In the genomic region with DNA sequence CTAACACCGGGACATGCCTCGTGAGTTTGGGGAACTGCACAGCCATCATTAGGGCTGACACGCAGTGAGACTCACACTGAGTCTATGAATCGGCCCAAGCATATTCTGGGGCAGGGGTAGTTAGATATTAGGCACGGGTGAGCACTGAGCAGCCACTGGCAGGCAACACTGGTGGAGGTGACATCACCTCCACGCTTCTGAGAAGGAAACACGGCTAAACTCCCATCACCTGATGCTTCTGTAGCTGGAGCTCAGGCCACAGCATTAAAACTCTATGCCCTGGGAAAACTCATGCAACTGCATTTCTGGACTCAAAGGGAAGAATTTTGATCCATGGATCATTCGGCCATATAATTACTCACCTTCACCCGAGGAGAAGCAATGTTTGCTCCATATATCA, we compare ENCODE assay signal across 21 cellular contexts.
DNase-seq lines count a peak whose midpoint lies in the region; ATAC-seq, FAIRE-seq and TF ChIP-seq lines count a peak whose summit lies in the region.
"Had no signal": no experiment of that assay in that cellular context is flagged by ENCODE, and none has a peak within 500 bp of the region (broad histone marks: within the 10 kb centered on the region; RNA-seq: fewer than 3 reads in every experiment).

No MANE protein-coding gene starts in this region.

- no peak overlapping the region for H2BK12ac ChIP-seq in neuronal stem cell (ENCODE audit: low read length)

- H3K14ac ChIP-seq in neuronal stem cell (ENCODE audit: low read length): no peak overlapping the region

- H3K36me3 Mint-ChIP-seq in GM23338 (ENCODE audit: low read depth) (no peaks in the 10 kb centered on the region), astrocyte (ENCODE audit: low read depth, unreplicated experiment) (no peaks in the 10 kb centered on the region)
- H3K36me3 Mint-ChIP-seq: CD4-positive, CD25-positive, alpha-beta regulatory T cell; CD8-positive, alpha-beta T cell had no signal

- H3K27ac Mint-ChIP-seq in GM23338 (no peak overlapping the region), astrocyte (ENCODE audit: unreplicated experiment) (peak overlapping the region; percentile 72)
- H3K27ac Mint-ChIP-seq: B cell; CD4-positive, CD25-positive, alpha-beta regulatory T cell; CD8-positive, alpha-beta T cell had no signal

- WGBS in neuronal stem cell (ENCODE audit: extremely low coverage in 2 of 2, insufficient read length in 2 of 2, insufficient replicate concordance in 1 of 2), 2 donors: no CpG with 5 or more reads among the region's 9 CpGs
- WGBS in lower leg skin, 2 donors: 89 to 90% methylated on average over 9 of the region's 9 CpGs

- TF ChIP-seq CTCF in GM23338 (conservative IDR thresholded peaks at IDR 0.05; ENCODE audit: low read depth in 2 of 2) (no peak), HEK293 (tag by site-specific recombination; IDR thresholded peaks at IDR 0.05) (no peak), astrocyte (IDR thresholded peaks at IDR 0.05; ENCODE audit: insufficient read depth, low read depth, low read length) (no peak), lower leg skin (IDR thresholded peaks at IDR 0.05) (no peak)

- H3K4me2 ChIP-seq in GM23338 (no peak overlapping the region), astrocyte (ENCODE audit: low read length) (no peak overlapping the region), neuronal stem cell (ENCODE audit: insufficient read depth, low read length, poor library complexity, severe bottlenecking) (no peak overlapping the region)
- H3K4me2 ChIP-seq: BLaER1 had no signal

- no peak overlapping the region for H2BK15ac ChIP-seq in neuronal stem cell (ENCODE audit: low read length)

- H3K27me3 ChIP-seq in GM23338 (ENCODE audit: insufficient read depth) (no peaks in the 10 kb centered on the region), astrocyte (ENCODE audit: insufficient read depth, low read length) (no peaks in the 10 kb centered on the region), neuronal stem cell (ENCODE audit: control insufficient read depth in 3 of 3, insufficient read depth in 3 of 3, low read depth in 1 of 3, low read length in 3 of 3) (no peaks in the 10 kb centered on the region)
- H3K27me3 ChIP-seq: BLaER1 had no signal

- H3K9ac ChIP-seq in astrocyte (ENCODE audit: low read length): no peak overlapping the region
- no peak overlapping the region for H3K9ac ChIP-seq in neuronal stem cell (ENCODE audit: low read depth, low read length, poor library complexity)
- H3K9ac ChIP-seq: BLaER1 had no signal

- H3K27me3 Mint-ChIP-seq in GM23338 (ENCODE audit: insufficient read depth, low read depth, poor library complexity) (no peaks in the 10 kb centered on the region), astrocyte (ENCODE audit: low read depth, unreplicated experiment) (no peaks in the 10 kb centered on the region)
- H3K27me3 Mint-ChIP-seq: CD4-positive, CD25-positive, alpha-beta regulatory T cell had no signal

- H3K36me3 ChIP-seq in GM23338 (ENCODE audit: insufficient read depth) (no peaks in the 10 kb centered on the region), HEK293 (ENCODE audit: control insufficient read depth in 2 of 2, insufficient read depth in 1 of 2, low read length in 2 of 2) (no peaks in the 10 kb centered on the region), astrocyte (ENCODE audit: insufficient read depth, low read length) (no peaks in the 10 kb centered on the region), neuronal stem cell (replicated peaks in 1 of 2; ENCODE audit: control insufficient read depth in 2 of 2, insufficient read depth in 2 of 2, low read length in 2 of 2) (no peaks in the 10 kb centered on the region)
- H3K36me3 ChIP-seq: BLaER1 had no signal

- no peaks in the 10 kb centered on the region for H3K9me2 ChIP-seq in GM23338 (ENCODE audit: insufficient read depth)

- H2BK120ac ChIP-seq in neuronal stem cell (ENCODE audit: low read depth, low read length): no peak overlapping the region

- H3K18ac ChIP-seq in neuronal stem cell (ENCODE audit: low read length): no peak overlapping the region

- H3K9me3 ChIP-seq in HEK293 (ENCODE audit: control insufficient read depth, insufficient read depth, low read depth, low read length) (no peaks in the 10 kb centered on the region), astrocyte (ENCODE audit: insufficient read depth, low read depth, low read length) (no peaks in the 10 kb centered on the region), neuronal stem cell (replicated peaks in 1 of 2; ENCODE audit: control insufficient read depth in 2 of 2, insufficient read depth in 1 of 2, low read depth in 1 of 2, low read length in 2 of 2) (no peaks in the 10 kb centered on the region)
- H3K9me3 ChIP-seq: BLaER1, Caco-2 had no signal

- peak overlapping the region; percentile 60; the same call in 1 of the 2 replicates for H2AFZ ChIP-seq in GM23338
- H2AFZ ChIP-seq in astrocyte (ENCODE audit: low read depth, low read length): no peak overlapping the region
- peak overlapping the region; percentile 29 for H2AFZ ChIP-seq in neuronal stem cell (ENCODE audit: low read length)

- ATAC-seq in GM23338 (no peak), GM19324 (IDR thresholded peaks at IDR 0.05; ENCODE audit: low FRiP score, unreplicated experiment) (no peak)
- ATAC-seq: CD8-positive, alpha-beta T cell had no signal

- POLR2A ChIA-PET in HEK293 (lab: Yijun Ruan, JAX): no interaction called here

- H3K4me1 ChIP-seq in GM23338 (ENCODE audit: insufficient read depth) (no peaks in the 10 kb centered on the region), HEK293 (ENCODE audit: control insufficient read depth, insufficient read depth, low read length) (no peaks in the 10 kb centered on the region), astrocyte (ENCODE audit: insufficient read depth, low read length) (peaks cover 23% of the 10 kb centered on the region), neuronal stem cell (ENCODE audit: control insufficient read depth in 2 of 2, insufficient read depth in 1 of 2, low read depth in 1 of 2, low read length in 2 of 2) (no peaks in the 10 kb centered on the region)
- H3K4me1 ChIP-seq: BLaER1, Caco-2 had no signal

- H3K9me3 Mint-ChIP-seq in GM23338 (no peaks in the 10 kb centered on the region), astrocyte (ENCODE audit: unreplicated experiment) (no peaks in the 10 kb centered on the region)
- H3K9me3 Mint-ChIP-seq: CD4-positive, CD25-positive, alpha-beta regulatory T cell; CD8-positive, alpha-beta T cell had no signal

- intact Hi-C loops in lower leg skin (cut with DNase I; ENCODE audit: low total_unique reads): no loop called here

- H4K20me1 ChIP-seq in GM23338 (replicated peaks; ENCODE audit: insufficient read depth) (no peaks in the 10 kb centered on the region), astrocyte (ENCODE audit: insufficient read depth, low read length) (no peaks in the 10 kb centered on the region)
- H4K20me1 ChIP-seq: BLaER1 had no signal

- H3K23ac ChIP-seq in neuronal stem cell (ENCODE audit: low read depth, low read length, poor library complexity): no peak overlapping the region

- CTCF ChIA-PET in HEK293 (lab: Yijun Ruan, JAX): interaction anchor here (0.9 kb wide), 1 partner anchor 329 kb away, joined by 3 read pairs; no protein-coding TSS in a partner anchor

- no peak for TF ChIP-seq POLR2A in lower leg skin (IDR thresholded peaks at IDR 0.05)

- no peak for FAIRE-seq in astrocyte (lab: Jason Lieb, UNC)
- FAIRE-seq: A204.1, GM12892, H1 had no signal

- H2AK5ac ChIP-seq in neuronal stem cell (ENCODE audit: low read depth, low read length): no peak overlapping the region

- no peak overlapping the region for H2BK5ac ChIP-seq in neuronal stem cell (ENCODE audit: low read length)

- H3K4ac ChIP-seq in neuronal stem cell (ENCODE audit: low read length): no peak overlapping the region

- no peaks in the 10 kb centered on the region for H3K79me2 ChIP-seq in GM23338 (replicated peaks; ENCODE audit: insufficient read depth)
- no peaks in the 10 kb centered on the region for H3K79me2 ChIP-seq in astrocyte (ENCODE audit: insufficient read depth, low read length)

- DNase-seq in GM23338 (ENCODE audit: low spot score): no peak
- DNase-seq in astrocyte (ENCODE audit: low read depth): no peak
- no peak for DNase-seq in neuronal stem cell (ENCODE audit: low spot score)
- DNase-seq in A172 (ENCODE audit: low spot score): no peak
- DNase-seq in lower leg skin (ENCODE audit: low spot score in 2 of 2): no peak
- DNase-seq: Caco-2; CD4-positive, CD25-positive, alpha-beta regulatory T cell; CD8-positive, alpha-beta T cell; DMS153; DMS79 treated with DMSO at 0.1 percent for 48 hours; GF-D8; H7; HCEC 1CT had no signal

- H3K4me3 ChIP-seq in GM23338 (no peak overlapping the region), HEK293 (ENCODE audit: low read depth, low read length) (no peak overlapping the region), astrocyte (ENCODE audit: insufficient read depth, low read depth, low read length) (no peak overlapping the region), neuronal stem cell (ENCODE audit: low read length in 2 of 2) (no peak overlapping the region), lower leg skin (ENCODE audit: low read depth, poor library complexity, severe bottlenecking) (no peak overlapping the region)
- H3K4me3 ChIP-seq: BLaER1 had no signal

- H3K4me3 Mint-ChIP-seq in GM23338 (no peak overlapping the region), astrocyte (ENCODE audit: unreplicated experiment) (no peak overlapping the region)
- H3K4me3 Mint-ChIP-seq: B cell; CD4-positive, CD25-positive, alpha-beta regulatory T cell; CD8-positive, alpha-beta T cell had no signal

- H4K8ac ChIP-seq in neuronal stem cell (ENCODE audit: low read depth, low read length): no peak overlapping the region

- no peaks in the 10 kb centered on the region for H3F3A ChIP-seq in GM23338 (replicated peaks; ENCODE audit: low read depth)

- H3K79me1 ChIP-seq in neuronal stem cell (ENCODE audit: low read depth, low read length): no peaks in the 10 kb centered on the region

- H4K91ac ChIP-seq in neuronal stem cell (ENCODE audit: low read depth, low read length, poor library complexity): no peak overlapping the region

- H3K27ac ChIP-seq in GM23338 (ENCODE audit: low read depth) (no peak overlapping the region), HEK293 (ENCODE audit: extremely low read depth, low read depth, low read length) (no peak overlapping the region), astrocyte (ENCODE audit: low read depth, low read length) (no peak overlapping the region), neuronal stem cell (replicated peaks; ENCODE audit: low read length) (no peak overlapping the region)
- H3K27ac ChIP-seq: BLaER1, C4-2B had no signal

- H3K4me1 Mint-ChIP-seq in GM23338: no peaks in the 10 kb centered on the region; the same call in 2 of the 3 replicates
- H3K4me1 Mint-ChIP-seq in astrocyte (ENCODE audit: low read depth, unreplicated experiment): peaks cover 46% of the 10 kb centered on the region
- H3K4me1 Mint-ChIP-seq: B cell; CD4-positive, CD25-positive, alpha-beta regulatory T cell had no signal

TF ChIP-seq in GM23338, 12 proteins besides CTCF, POLR2A, EP300 and RAD21 (continues in another document):
- TF ChIP-seq JUNB (IDR thresholded peaks at IDR 0.05; ENCODE audit: unreplicated experiment) (no peak), ZNF331 (CRISPR knock-in tag; IDR thresholded peaks at IDR 0.05; ENCODE audit: low read depth) (no peak), EZH2 (IDR thresholded peaks at IDR 0.05; ENCODE audit: low read depth, unreplicated experiment) (no peak)

TF ChIP-seq in HEK293, 187 proteins besides CTCF, POLR2A, EP300 and RAD21 (continues in another document):
- TF ChIP-seq ZNF2 (tag by site-specific recombination; IDR thresholded peaks at IDR 0.05) (no peak), SCRT2 (tag by site-specific recombination; IDR thresholded peaks at IDR 0.05) (peak; percentile 70)
